21 cellular contexts compared by ENCODE assay signal in the genomic region with DNA sequence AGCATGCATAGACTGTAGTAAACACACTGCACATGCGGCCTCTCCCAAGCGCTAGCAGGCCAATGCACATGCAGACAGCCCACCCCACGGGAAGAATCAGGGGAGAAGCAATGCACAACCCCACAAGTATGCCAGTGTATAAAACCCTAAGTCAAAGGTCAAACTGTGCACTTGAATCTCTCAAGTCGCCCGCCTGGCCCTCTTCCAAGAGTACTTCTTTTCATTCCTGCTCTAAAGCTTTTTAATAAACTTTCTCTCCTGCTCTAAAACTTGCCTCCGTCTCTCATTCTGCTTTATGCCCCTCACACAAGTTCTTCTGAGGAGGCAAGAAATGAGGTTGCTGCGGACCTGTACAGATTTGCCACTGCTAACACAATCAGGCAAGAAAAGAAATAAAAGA. TPM values are rescaled to one million over a fixed set of nuclear protein-coding genes. Genes with fewer than 3 reads are reported as not detected.
DNase-seq lines count a peak whose midpoint lies in the region; ATAC-seq and TF ChIP-seq lines count a peak whose summit lies in the region.
"Had no signal": no experiment of that assay in that cellular context is flagged by ENCODE, and none has a peak within 500 bp of the region (broad histone marks: within the 10 kb centered on the region; RNA-seq: fewer than 3 reads in every experiment).

No MANE protein-coding gene starts in this region.

- H3K9me2 ChIP-seq in PC-9 (ENCODE audit: insufficient read depth): no peaks in the 10 kb centered on the region

- peaks cover 25% of the 10 kb centered on the region for H3K4me1 ChIP-seq in osteoblast (ENCODE audit: insufficient read depth, low read length)
- H3K4me1 ChIP-seq in tibial artery: peaks cover 0 to 63% (median 35%) of the 10 kb centered on the region in 4 donors
- H3K4me1 ChIP-seq in PC-9 (replicated peaks; ENCODE audit: insufficient read depth): no peaks in the 10 kb centered on the region

- H2AFZ ChIP-seq in osteoblast (ENCODE audit: low read length) (peak overlapping the region; percentile 68), PC-9 (no peak overlapping the region)

- no TSS peak for BruUV-seq in PC-9 (replicated peaks; lab: Mats Ljungman, UMichigan)

- POLR2A ChIA-PET in PC-9 (lab: Charles Lee; ENCODE audit: unreplicated experiment): no interaction called here

- peak; percentile 29 for DNase-seq in amniotic epithelial cell (ENCODE audit: low read depth)
- DNase-seq in dorsolateral prefrontal cortex: no peak
- DNase-seq in osteoblast (ENCODE audit: insufficient read length, low spot score, missing footprints): no peak
- peak in 1 of 2 donors; percentile 25 for DNase-seq in tibial artery
- DNase-seq in PC-9: no peak
- DNase-seq in activated CD8-positive, alpha-beta memory T cell treated with anti-CD3 and anti-CD28 coated beads, Interleukin-2, amount 50 U/mL, for 4 hours: no peak
- DNase-seq: activated CD4-positive, alpha-beta T cell treated with anti-CD3 and anti-CD28 coated beads, Interleukin-2, amount 10 ng/mL, durations not matched to agents 7 days and 5 days; activated naive CD4-positive, alpha-beta T cell treated with anti-CD3 and anti-CD28 coated beads, Interleukin-2, amount 50 U/mL, for 16 hours; activated T-cell treated with anti-CD3 and anti-CD28 coated beads for 4 hours; DMS79; effector memory CD4-positive, alpha-beta T cell; NCI-H2029 treated with DMSO at 0.1 percent for 48 hours; NCI-H526; PC-3; retina; stimulated activated CD4-positive, alpha-beta T cell treated with anti-CD3 and anti-CD28 coated beads, Interleukin-4, amount 100 ng/mL, for 1 hour; trophoblast cell had no signal

- no peaks in the 10 kb centered on the region for H3K27me3 ChIP-seq in dorsolateral prefrontal cortex
- H3K27me3 ChIP-seq in osteoblast (ENCODE audit: insufficient read depth, low read length): no peaks in the 10 kb centered on the region
- H3K27me3 ChIP-seq in tibial artery: no peaks in the 10 kb centered on the region
- 0 out of 2 replicates have a peak, but pooled peaks cover 3% of the 10 kb centered on the region for H3K27me3 ChIP-seq in PC-9 (ENCODE audit: insufficient read depth, low read depth)

- TF ChIP-seq CTCF in dorsolateral prefrontal cortex (IDR thresholded peaks at IDR 0.05 in 54 of 56, conservative IDR thresholded peaks at IDR 0.05 in 2 of 56; ENCODE audit: low read depth in 1 of 56, partially characterized antibody in 56 of 56) (no peak), osteoblast (IDR thresholded peaks at IDR 0.05; ENCODE audit: extremely low read depth, low read depth, low read length) (no peak), tibial artery (IDR thresholded peaks at IDR 0.05) (no peak), PC-9 (conservative IDR thresholded peaks at IDR 0.05) (no peak)

- H3F3A ChIP-seq in PC-9 (ENCODE audit: insufficient read depth, low read depth): no peaks in the 10 kb centered on the region

- no peaks in the 10 kb centered on the region for H3K79me2 ChIP-seq in osteoblast (ENCODE audit: insufficient read depth, low read length)
- H3K79me2 ChIP-seq in PC-9 (ENCODE audit: low read depth): no peaks in the 10 kb centered on the region

- ATAC-seq in HG03378 (IDR thresholded peaks at IDR 0.05; ENCODE audit: unreplicated experiment): no peak
- no peak for ATAC-seq in HG02610 (IDR thresholded peaks at IDR 0.05; ENCODE audit: unreplicated experiment)
- ATAC-seq: natural killer cell treated with Interleukin-12 subunit alpha and Interleukin-12 subunit beta and Interleukin-15 and Interleukin-18, amount 100 ng/mL, for 72 hours; PC-3; SK-N-SH treated with all-trans-retinoic acid at 6 μM for 48 hours had no signal

- H3K4me3 ChIP-seq in dorsolateral prefrontal cortex (no peak overlapping the region), osteoblast (ENCODE audit: insufficient read depth, low read length) (no peak overlapping the region), tibial artery (peak overlapping the region in 1 of 2 donors; percentile 19), PC-9 (no peak overlapping the region)

- H3K9me3 ChIP-seq in osteoblast (ENCODE audit: low read depth, low read length): no peaks in the 10 kb centered on the region
- H3K9me3 ChIP-seq in tibial artery: no peaks in the 10 kb centered on the region
- no peaks in the 10 kb centered on the region; the same call in 1 of the 2 replicates for H3K9me3 ChIP-seq in PC-9 (ENCODE audit: insufficient read depth, low read depth)

- H3K27ac ChIP-seq in dorsolateral prefrontal cortex: peak overlapping the region in 42 of 59 donors; percentile 3 to 83 (median 54)
- no peak overlapping the region for H3K27ac ChIP-seq in osteoblast (ENCODE audit: low read depth, low read length)
- H3K27ac ChIP-seq in tibial artery: peak overlapping the region; percentile 87 to 89
- no peak overlapping the region for H3K27ac ChIP-seq in PC-9

- intact Hi-C loops in dorsolateral prefrontal cortex (cut with DNase I): no loop called here
- intact Hi-C loops in tibial artery (cut with DNase I; ENCODE audit: low total_unique reads): no loop called here
- intact Hi-C loops in PC-9 (cut with micrococcal nuclease; ENCODE audit: unreplicated experiment): no loop called here

- H3K36me3 ChIP-seq in osteoblast (ENCODE audit: insufficient read depth, low read length): no peaks in the 10 kb centered on the region
- no peaks in the 10 kb centered on the region for H3K36me3 ChIP-seq in tibial artery
- H3K36me3 ChIP-seq in PC-9 (ENCODE audit: low read depth): no peaks in the 10 kb centered on the region

- H4K20me1 ChIP-seq in osteoblast (ENCODE audit: insufficient read depth, low read length) (no peaks in the 10 kb centered on the region), PC-9 (ENCODE audit: insufficient read depth) (no peaks in the 10 kb centered on the region)

- peak overlapping the region; percentile 60 for H3K4me2 ChIP-seq in osteoblast (ENCODE audit: insufficient read depth, low read length)
- H3K4me2 ChIP-seq in PC-9: no peak overlapping the region

- CTCF ChIA-PET in PC-9 (lab: Charles Lee): no interaction called here

RNA-seq across cellular contexts. Expression of a gene that starts 50.4 kb away (rescaled TPM):
- 10 to 100 TPM; 15.0 to 85.4 (median 26.8) TPM for total RNA-seq in dorsolateral prefrontal cortex
- total RNA-seq in osteoblast: 16.8 and 17.0 TPM in 2 replicates
- 6.5 and 7.4 TPM in 2 replicates for total RNA-seq in PC-9 (2021)

Comparison
In these comparisons a context has a peak if more than half of its experiments do, and no peak if none do; other contexts are left out.
1. H3K27ac ChIP-seq: peak in dorsolateral prefrontal cortex (42 of 59) and tibial artery (2 of 2); none in osteoblast (single experiment) and PC-9 (single experiment).